In the genomic region with DNA sequence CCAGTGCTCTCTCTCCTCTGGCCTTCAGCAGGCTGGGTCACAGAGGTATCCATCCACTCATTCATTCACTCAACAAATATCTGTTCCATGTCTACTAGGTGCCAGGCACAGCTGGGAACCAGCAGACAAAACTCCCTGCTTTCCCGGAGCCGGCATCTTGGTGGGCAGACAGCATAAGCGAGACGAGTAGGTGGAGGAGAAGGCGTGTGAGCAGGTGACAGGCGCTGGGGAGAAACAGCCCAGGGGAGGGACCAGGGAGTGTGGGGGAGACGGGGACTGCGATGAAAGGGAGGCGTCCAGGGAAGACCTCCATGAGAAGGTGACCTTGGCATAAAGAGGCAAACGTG, we compare ENCODE assay signal across 3 cellular contexts.
TF ChIP-seq lines count a peak whose summit lies in the region.

No MANE protein-coding gene starts in this region.

TF ChIP-seq in HepG2, 621 proteins besides CTCF, POLR2A, EP300 and RAD21 (continues in another document):
- TF ChIP-seq NCOR1 (IDR thresholded peaks at IDR 0.05; ENCODE audit: borderline replicate concordance, low read length): no peak
- TF ChIP-seq, protein P1, sequence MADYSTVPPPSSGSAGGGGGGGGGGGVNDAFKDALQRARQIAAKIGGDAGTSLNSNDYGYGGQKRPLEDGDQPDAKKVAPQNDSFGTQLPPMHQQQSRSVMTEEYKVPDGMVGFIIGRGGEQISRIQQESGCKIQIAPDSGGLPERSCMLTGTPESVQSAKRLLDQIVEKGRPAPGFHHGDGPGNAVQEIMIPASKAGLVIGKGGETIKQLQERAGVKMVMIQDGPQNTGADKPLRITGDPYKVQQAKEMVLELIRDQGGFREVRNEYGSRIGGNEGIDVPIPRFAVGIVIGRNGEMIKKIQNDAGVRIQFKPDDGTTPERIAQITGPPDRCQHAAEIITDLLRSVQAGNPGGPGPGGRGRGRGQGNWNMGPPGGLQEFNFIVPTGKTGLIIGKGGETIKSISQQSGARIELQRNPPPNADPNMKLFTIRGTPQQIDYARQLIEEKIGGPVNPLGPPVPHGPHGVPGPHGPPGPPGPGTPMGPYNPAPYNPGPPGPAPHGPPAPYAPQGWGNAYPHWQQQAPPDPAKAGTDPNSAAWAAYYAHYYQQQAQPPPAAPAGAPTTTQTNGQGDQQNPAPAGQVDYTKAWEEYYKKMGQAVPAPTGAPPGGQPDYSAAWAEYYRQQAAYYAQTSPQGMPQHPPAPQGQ (CRISPR knock-in tag; IDR thresholded peaks at IDR 0.05; ENCODE audit: borderline replicate concordance): no peak
- TF ChIP-seq, protein P2, sequence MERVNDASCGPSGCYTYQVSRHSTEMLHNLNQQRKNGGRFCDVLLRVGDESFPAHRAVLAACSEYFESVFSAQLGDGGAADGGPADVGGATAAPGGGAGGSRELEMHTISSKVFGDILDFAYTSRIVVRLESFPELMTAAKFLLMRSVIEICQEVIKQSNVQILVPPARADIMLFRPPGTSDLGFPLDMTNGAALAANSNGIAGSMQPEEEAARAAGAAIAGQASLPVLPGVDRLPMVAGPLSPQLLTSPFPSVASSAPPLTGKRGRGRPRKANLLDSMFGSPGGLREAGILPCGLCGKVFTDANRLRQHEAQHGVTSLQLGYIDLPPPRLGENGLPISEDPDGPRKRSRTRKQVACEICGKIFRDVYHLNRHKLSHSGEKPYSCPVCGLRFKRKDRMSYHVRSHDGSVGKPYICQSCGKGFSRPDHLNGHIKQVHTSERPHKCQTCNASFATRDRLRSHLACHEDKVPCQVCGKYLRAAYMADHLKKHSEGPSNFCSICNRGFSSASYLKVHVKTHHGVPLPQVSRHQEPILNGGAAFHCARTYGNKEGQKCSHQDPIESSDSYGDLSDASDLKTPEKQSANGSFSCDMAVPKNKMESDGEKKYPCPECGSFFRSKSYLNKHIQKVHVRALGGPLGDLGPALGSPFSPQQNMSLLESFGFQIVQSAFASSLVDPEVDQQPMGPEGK (CRISPR knock-in tag; IDR thresholded peaks at IDR 0.05): no peak
- TF ChIP-seq, protein P3, sequence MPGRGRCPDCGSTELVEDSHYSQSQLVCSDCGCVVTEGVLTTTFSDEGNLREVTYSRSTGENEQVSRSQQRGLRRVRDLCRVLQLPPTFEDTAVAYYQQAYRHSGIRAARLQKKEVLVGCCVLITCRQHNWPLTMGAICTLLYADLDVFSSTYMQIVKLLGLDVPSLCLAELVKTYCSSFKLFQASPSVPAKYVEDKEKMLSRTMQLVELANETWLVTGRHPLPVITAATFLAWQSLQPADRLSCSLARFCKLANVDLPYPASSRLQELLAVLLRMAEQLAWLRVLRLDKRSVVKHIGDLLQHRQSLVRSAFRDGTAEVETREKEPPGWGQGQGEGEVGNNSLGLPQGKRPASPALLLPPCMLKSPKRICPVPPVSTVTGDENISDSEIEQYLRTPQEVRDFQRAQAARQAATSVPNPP (CRISPR knock-in tag; IDR thresholded peaks at IDR 0.05): no peak

TF ChIP-seq in H1, 55 proteins besides CTCF, POLR2A, EP300 and RAD21:
- TF ChIP-seq SIN3A (conservative IDR thresholded peaks at IDR 0.05 in 1 of 2, IDR thresholded peaks at IDR 0.05 in 1 of 2; ENCODE audit: low read depth in 1 of 2, low read length in 2 of 2) (no peak), SIX5 (IDR thresholded peaks at IDR 0.05; ENCODE audit: low read depth, low read length) (no peak), RNF2 (IDR thresholded peaks at IDR 0.05; ENCODE audit: borderline replicate concordance, low read depth, low read length, missing control alignments, poor library complexity, severe bottlenecking) (no peak), ASH2L (IDR thresholded peaks at IDR 0.05; ENCODE audit: low read length) (no peak), RBBP5 (IDR thresholded peaks at IDR 0.05; ENCODE audit: borderline replicate concordance, low read depth, low read length) (no peak), TAF1 (IDR thresholded peaks at IDR 0.05; ENCODE audit: low read depth, low read length) (no peak), SP1 (IDR thresholded peaks at IDR 0.05; ENCODE audit: low read depth, low read length) (no peak), MAFK (IDR thresholded peaks at IDR 0.05; ENCODE audit: low read depth, low read length) (no peak), BACH1 (IDR thresholded peaks at IDR 0.05; ENCODE audit: low read length) (no peak), ZNF274 (IDR thresholded peaks at IDR 0.05; ENCODE audit: borderline replicate concordance, extremely low read depth, low read length) (no peak), JUN (IDR thresholded peaks at IDR 0.05; ENCODE audit: low read depth, low read length) (no peak), RFX5 (IDR thresholded peaks at IDR 0.05; ENCODE audit: borderline replicate concordance, low read depth, low read length) (no peak), SRF (IDR thresholded peaks at IDR 0.05; ENCODE audit: low read depth, low read length) (no peak), TAF7 (optimal IDR thresholded peaks at IDR 0.05; ENCODE audit: borderline replicate concordance, low read depth, low read length) (no peak)
- TF ChIP-seq, protein P4, sequence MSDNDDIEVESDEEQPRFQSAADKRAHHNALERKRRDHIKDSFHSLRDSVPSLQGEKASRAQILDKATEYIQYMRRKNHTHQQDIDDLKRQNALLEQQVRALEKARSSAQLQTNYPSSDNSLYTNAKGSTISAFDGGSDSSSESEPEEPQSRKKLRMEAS (IDR thresholded peaks at IDR 0.05): no peak

TF ChIP-seq in HEK293T, 16 proteins besides CTCF, POLR2A, EP300 and RAD21:
- TF ChIP-seq ELF4 (IDR thresholded peaks at IDR 0.05) (no peak), SP1 (IDR thresholded peaks at IDR 0.05) (no peak), ZNF384 (IDR thresholded peaks at IDR 0.05) (no peak), SUZ12 (IDR thresholded peaks at IDR 0.05) (no peak), CTBP1 (IDR thresholded peaks at IDR 0.05; ENCODE audit: borderline replicate concordance) (no peak), BHLHE40 (IDR thresholded peaks at IDR 0.05; ENCODE audit: borderline replicate concordance) (no peak), L3MBTL2 (conservative IDR thresholded peaks at IDR 0.05) (no peak), TARDBP (IDR thresholded peaks at IDR 0.05) (no peak), ARNT (IDR thresholded peaks at IDR 0.05) (no peak), FOXM1 (IDR thresholded peaks at IDR 0.05; ENCODE audit: borderline replicate concordance) (no peak), NFRKB (IDR thresholded peaks at IDR 0.05) (no peak), HDGF (IDR thresholded peaks at IDR 0.05; ENCODE audit: borderline replicate concordance) (no peak), FOXA1 (IDR thresholded peaks at IDR 0.05) (no peak), LEF1 (IDR thresholded peaks at IDR 0.05; ENCODE audit: borderline replicate concordance) (no peak), FOXK2 (IDR thresholded peaks at IDR 0.05) (no peak)
- TF ChIP-seq, protein P5, sequence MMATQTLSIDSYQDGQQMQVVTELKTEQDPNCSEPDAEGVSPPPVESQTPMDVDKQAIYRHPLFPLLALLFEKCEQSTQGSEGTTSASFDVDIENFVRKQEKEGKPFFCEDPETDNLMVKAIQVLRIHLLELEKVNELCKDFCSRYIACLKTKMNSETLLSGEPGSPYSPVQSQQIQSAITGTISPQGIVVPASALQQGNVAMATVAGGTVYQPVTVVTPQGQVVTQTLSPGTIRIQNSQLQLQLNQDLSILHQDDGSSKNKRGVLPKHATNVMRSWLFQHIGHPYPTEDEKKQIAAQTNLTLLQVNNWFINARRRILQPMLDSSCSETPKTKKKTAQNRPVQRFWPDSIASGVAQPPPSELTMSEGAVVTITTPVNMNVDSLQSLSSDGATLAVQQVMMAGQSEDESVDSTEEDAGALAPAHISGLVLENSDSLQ (IDR thresholded peaks at IDR 0.05): no peak
